25 cellular contexts compared by ENCODE assay signal in genomic region chrX:10370976-10371375, GRCh38.
"Had no signal": no experiment of that assay in that cellular context is flagged by ENCODE, and none has a peak within 500 bp of the region (broad histone marks: within the 10 kb centered on the region; RNA-seq: fewer than 3 reads in every experiment).

No MANE protein-coding gene starts in this region.

- H3K27me3 Mint-ChIP-seq: memory B cell; naive thymus-derived CD4-positive, alpha-beta T cell; progenitor cell of endocrine pancreas had no signal

- H3K4me1 Mint-ChIP-seq: immature natural killer cell; memory B cell; naive thymus-derived CD4-positive, alpha-beta T cell; stimulated activated naive B cell treated with anti-CD40 and anti-IgM and Interleukin-4, amounts not matched to agents 10 μg/mL and 1 μg/mL and 100 μg/mL, for 72 hours had no signal

- FAIRE-seq: islet of Langerhans had no signal

- H3K36me3 Mint-ChIP-seq: immature natural killer cell; memory B cell; naive thymus-derived CD4-positive, alpha-beta T cell; natural killer cell treated with Interleukin-12 subunit alpha and Interleukin-12 subunit beta and Interleukin-15 and Interleukin-18, amount 100 ng/mL, for 72 hours; stimulated activated naive B cell treated with anti-CD40 and anti-IgM and Interleukin-4, amounts not matched to agents 10 μg/mL and 1 μg/mL and 100 μg/mL, for 72 hours had no signal

- H3K4me2 ChIP-seq: smooth muscle cell had no signal

- H3K4me1 ChIP-seq: left ventricle myocardium inferior, right atrium auricular region, right lobe of liver, stomach, testis, thyroid gland, transverse colon, upper lobe of left lung, vagina had no signal

- H3K4me3 ChIP-seq: left ventricle myocardium inferior, lung, mucosa of descending colon, ovary, right atrium auricular region, right lobe of liver, smooth muscle cell, stomach, testis, thyroid gland, transverse colon, upper lobe of left lung, vagina had no signal

- H3K27ac ChIP-seq: left ventricle myocardium inferior, ovary, right atrium auricular region, right lobe of liver, stomach, testis, thyroid gland, transverse colon, upper lobe of left lung, vagina had no signal

- H3K27ac Mint-ChIP-seq: immature natural killer cell; memory B cell; naive thymus-derived CD4-positive, alpha-beta T cell; natural killer cell treated with Interleukin-12 subunit alpha and Interleukin-12 subunit beta and Interleukin-15 and Interleukin-18, amount 100 ng/mL, for 72 hours; progenitor cell of endocrine pancreas; stimulated activated naive B cell treated with anti-CD40 and anti-IgM and Interleukin-4, amounts not matched to agents 10 μg/mL and 1 μg/mL and 100 μg/mL, for 72 hours had no signal

- ATAC-seq: mucosa of descending colon; naive thymus-derived CD4-positive, alpha-beta T cell; natural killer cell treated with Interleukin-12 subunit alpha and Interleukin-12 subunit beta and Interleukin-15 and Interleukin-18, amount 100 ng/mL, for 72 hours; right lobe of liver; stimulated activated naive B cell treated with anti-CD40 and anti-IgM and Interleukin-4, amounts not matched to agents 10 μg/mL and 1 μg/mL and 100 μg/mL, for 72 hours; stimulated activated naive CD8-positive, alpha-beta T cell treated with anti-CD3 and anti-CD28 coated beads, Interleukin-15, Interleukin-2, amounts not matched to agents 100 U/mL and 50 U/mL, for 24 hours had no signal

- H3K36me3 ChIP-seq: left ventricle myocardium inferior, ovary, right atrium auricular region, right lobe of liver, stomach, thyroid gland, transverse colon, upper lobe of left lung, vagina had no signal

- H3K9me3 ChIP-seq: mucosa of descending colon, ovary, right lobe of liver, testis, thyroid gland, transverse colon, vagina had no signal

- H3K4me3 Mint-ChIP-seq: immature natural killer cell; memory B cell; naive thymus-derived CD4-positive, alpha-beta T cell; natural killer cell treated with Interleukin-12 subunit alpha and Interleukin-12 subunit beta and Interleukin-15 and Interleukin-18, amount 100 ng/mL, for 72 hours; stimulated activated naive B cell treated with anti-CD40 and anti-IgM and Interleukin-4, amounts not matched to agents 10 μg/mL and 1 μg/mL and 100 μg/mL, for 72 hours had no signal

- DNase-seq: hypothalamus; immature natural killer cell; left ventricle myocardium inferior; midbrain; mucosa of descending colon; naive thymus-derived CD4-positive, alpha-beta T cell; ovary; right lobe of liver; stimulated activated CD4-positive, alpha-beta T cell treated with anti-CD3 and anti-CD28 coated beads, Interleukin-1b, Interleukin-23, amount 100 ng/mL, for 48 hours; stimulated activated CD4-positive, alpha-beta T cell treated with anti-CD3 and anti-CD28 coated beads, Interleukin-2, amount 100 ng/mL, for 48 hours; stimulated activated naive B cell treated with anti-CD40 and anti-IgM and Interleukin-4, amounts not matched to agents 10 μg/mL and 1 μg/mL and 100 μg/mL, for 72 hours; stimulated activated naive CD8-positive, alpha-beta T cell treated with anti-CD3 and anti-CD28 coated beads, Interleukin-15, Interleukin-2, amounts not matched to agents 100 U/mL and 50 U/mL, for 24 hours; stomach; testis; thyroid gland; transverse colon; upper lobe of left lung had no signal

- H3K27me3 ChIP-seq: ovary, right atrium auricular region, right lobe of liver, stomach, testis, thyroid gland, transverse colon, upper lobe of left lung, vagina had no signal
